In the genomic region with DNA sequence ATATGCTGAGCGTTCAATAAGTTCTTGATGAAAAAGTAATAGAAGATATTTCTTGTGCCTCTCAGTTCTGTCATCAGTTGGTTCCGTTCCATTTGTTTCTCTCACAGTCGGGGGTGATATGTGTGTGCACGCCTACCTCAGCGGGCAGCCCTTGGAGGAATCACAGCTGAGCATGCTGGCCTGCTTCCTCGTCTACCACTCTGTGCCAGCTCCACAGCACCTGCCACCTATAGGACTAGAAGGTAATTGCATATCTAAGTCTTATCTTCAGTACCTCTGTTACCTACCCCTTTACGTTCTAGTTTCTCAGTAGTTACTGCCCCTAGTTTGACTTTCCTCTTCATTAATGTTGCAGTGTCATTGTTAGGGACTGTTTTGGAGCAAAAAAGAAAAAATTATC, we compare ENCODE assay signal across 8 cellular contexts.
DNase-seq lines count a peak whose midpoint lies in the region; ATAC-seq, FAIRE-seq and TF ChIP-seq lines count a peak whose summit lies in the region.
"Not testable (repeated sequence)": the region's sequence is repeated elsewhere in the genome, so short reads cannot be mapped to it uniquely, and the experiment has no call there.

No MANE protein-coding gene starts in this region.

- H3K9me3 ChIP-seq in HepG2 (ENCODE audit: low read length): not testable (repeated sequence)

- H3K36me3 ChIP-seq in brain microvascular endothelial cell (replicated peaks); HepG2 (replicated peaks in 1 of 2; ENCODE audit: control insufficient read depth in 1 of 2, insufficient read depth in 2 of 2, low read length in 2 of 2): not testable (repeated sequence)

- TF ChIP-seq RAD21 in HepG2 (CRISPR knock-in tag; IDR thresholded peaks at IDR 0.05): not testable (repeated sequence)

- H3K27ac Mint-ChIP-seq in stimulated activated naive CD8-positive, alpha-beta T cell treated with anti-CD3 and anti-CD28 coated beads, Interleukin-15, amount 100 ng/mL, for 72 hours: not testable (repeated sequence)

- H4K20me1 ChIP-seq in HepG2 (ENCODE audit: insufficient read depth, low read length): not testable (repeated sequence)

- WGBS in HepG2 (ENCODE audit: low lambda C conversion rate): 9% methylated on average over 2 of the region's 7 CpGs

- FAIRE-seq in GM12891 (lab: Jason Lieb, UNC) (peak; percentile 86), HepG2 (lab: Jason Lieb, UNC) (peak; percentile 42)

- H3K4me1 Mint-ChIP-seq in stimulated activated naive CD8-positive, alpha-beta T cell treated with anti-CD3 and anti-CD28 coated beads, Interleukin-15, amount 100 ng/mL, for 72 hours: not testable (repeated sequence)

- H3K27ac ChIP-seq in brain microvascular endothelial cell; HepG2 (ENCODE audit: extremely low read length, insufficient read depth, low read length): not testable (repeated sequence)

- H3K27me3 ChIP-seq in brain microvascular endothelial cell (replicated peaks); HepG2 (ENCODE audit: control insufficient read depth in 1 of 2, insufficient read depth in 2 of 2, low read length in 2 of 2): not testable (repeated sequence)

- intact Hi-C loops in HepG2 (cut with micrococcal nuclease; ENCODE audit: unreplicated experiment): not testable (repeated sequence)

- not testable (repeated sequence) for H3K4me2 ChIP-seq in HepG2 (ENCODE audit: low read depth, low read length)

- not testable (repeated sequence) for H3K4me3 Mint-ChIP-seq in stimulated activated naive CD8-positive, alpha-beta T cell treated with anti-CD3 and anti-CD28 coated beads, Interleukin-15, amount 100 ng/mL, for 72 hours

- BruUV-seq in HepG2 (replicated peaks; lab: Mats Ljungman, UMichigan): not testable (repeated sequence)

- H3K27me3 Mint-ChIP-seq in stimulated activated naive CD8-positive, alpha-beta T cell treated with anti-CD3 and anti-CD28 coated beads, Interleukin-15, amount 100 ng/mL, for 72 hours: not testable (repeated sequence)

- not testable (repeated sequence) for TF ChIP-seq EP300 in HepG2 (IDR thresholded peaks at IDR 0.05; ENCODE audit: low read depth in 2 of 2, low read length in 2 of 2); HepG2 (CRISPR knock-in tag; IDR thresholded peaks at IDR 0.05; ENCODE audit: borderline replicate concordance)

- POLR2A ChIA-PET in HepG2 (lab: Yijun Ruan, JAX): not testable (repeated sequence)

- DNase-seq in GM12891 (ENCODE audit: insufficient read length, low spot score); brain microvascular endothelial cell; HepG2 (ENCODE audit: low spot score); stimulated activated naive CD8-positive, alpha-beta T cell treated with anti-CD3 and anti-CD28 coated beads, Interleukin-15, amount 100 ng/mL, for 72 hours: not testable (repeated sequence)

- not testable (repeated sequence) for H3K4me3 ChIP-seq in brain microvascular endothelial cell (ENCODE audit: low read depth, low read length); HepG2 (replicated peaks in 1 of 3; ENCODE audit: insufficient read depth in 1 of 3, low read depth in 2 of 3, low read length in 3 of 3)

- CTCF ChIA-PET in HepG2 (lab: Yijun Ruan, JAX; ENCODE audit: low intra/inter-chr PET ratio, low total read pairs): not testable (repeated sequence)

- ATAC-seq in GM19467 (IDR thresholded peaks at IDR 0.05; ENCODE audit: unreplicated experiment): peak; percentile 92
- peak; percentile 83 for ATAC-seq in HG02884 (IDR thresholded peaks at IDR 0.05; ENCODE audit: unreplicated experiment)
- peak; percentile 64 for ATAC-seq in HG03571 (IDR thresholded peaks at IDR 0.05; ENCODE audit: unreplicated experiment)
- peak; percentile 87 for ATAC-seq in SK-N-SH treated with all-trans-retinoic acid at 6 μM for 48 hours
- ATAC-seq in HepG2: peak; percentile 99
- ATAC-seq in stimulated activated naive CD8-positive, alpha-beta T cell treated with anti-CD3 and anti-CD28 coated beads, Interleukin-15, amount 100 ng/mL, for 72 hours: peak; percentile 86

- not testable (repeated sequence) for H2AFZ ChIP-seq in HepG2 (ENCODE audit: low read length)

- H3K79me2 ChIP-seq in HepG2 (ENCODE audit: insufficient read depth, low read length): not testable (repeated sequence)

- in situ Hi-C loops in brain microvascular endothelial cell (cut with HindIII; ENCODE audit: low pct_ligation_motif_present, low sequenced_read_pairs); HepG2 (cut with HindIII; ENCODE audit: extremely low pct_ligation_motif_present, low pct_unique_long_range_greater_than_20kb): not testable (repeated sequence)

- H3K9ac ChIP-seq in HepG2 (ENCODE audit: insufficient read depth, low read depth, low read length): not testable (repeated sequence)

- H3K4me1 ChIP-seq in HepG2 (ENCODE audit: insufficient read depth, low read length): not testable (repeated sequence)

- not testable (repeated sequence) for H3K9me3 Mint-ChIP-seq in stimulated activated naive CD8-positive, alpha-beta T cell treated with anti-CD3 and anti-CD28 coated beads, Interleukin-15, amount 100 ng/mL, for 72 hours

- not testable (repeated sequence) for TF ChIP-seq POLR2A in GM12891 (IDR thresholded peaks at IDR 0.05; ENCODE audit: low read depth, low read length); HepG2 (IDR thresholded peaks at IDR 0.05; ENCODE audit: insufficient read depth in 1 of 2, low read depth in 2 of 2, low read length in 2 of 2)

- TF ChIP-seq CTCF in brain microvascular endothelial cell (IDR thresholded peaks at IDR 0.05; ENCODE audit: low read depth, low read length, missing control alignments): peak; percentile 9
- TF ChIP-seq CTCF in HepG2 (CRISPR knock-in tag; IDR thresholded peaks at IDR 0.05): peak; percentile 38; the same call in 1 of the 2 replicates
